Comparison of ENCODE assay signal across 20 cellular contexts in genomic region chr7:129939881-129940280, GRCh38. TPM values are rescaled to one million over a fixed set of nuclear protein-coding genes. Genes with fewer than 3 reads are reported as not detected.
DNase-seq lines count a peak whose midpoint lies in the region; ATAC-seq and TF ChIP-seq lines count a peak whose summit lies in the region.
"Had no signal": no experiment of that assay in that cellular context is flagged by ENCODE, and none has a peak within 500 bp of the region (broad histone marks: within the 10 kb centered on the region; RNA-seq: fewer than 3 reads in every experiment).

No MANE protein-coding gene starts in this region.

- POLR2A ChIA-PET in SK-N-SH (lab: Yijun Ruan, JAX): no interaction called here

- no peak for TF ChIP-seq EP300 in SK-N-SH (IDR thresholded peaks at IDR 0.05; ENCODE audit: borderline replicate concordance in 1 of 2, low read depth in 1 of 2, low read length in 1 of 2)

- H3F3A ChIP-seq in SK-N-SH (replicated peaks; ENCODE audit: insufficient read depth) (peaks cover 12% of the 10 kb centered on the region), neural progenitor cell (ENCODE audit: low read depth) (no peaks in the 10 kb centered on the region)

- no peaks in the 10 kb centered on the region for H3K27me3 Mint-ChIP-seq in neural progenitor cell (ENCODE audit: insufficient read depth, low read depth)
- no peaks in the 10 kb centered on the region for H3K27me3 Mint-ChIP-seq in activated CD4-positive, alpha-beta T cell treated with anti-CD3 and anti-CD28 coated beads, Interleukin-2, amount 10 ng/mL, durations not matched to agents 24 days and 14 days
- H3K27me3 Mint-ChIP-seq: B cell; CD4-positive, CD25-positive, alpha-beta regulatory T cell had no signal

- H3K4me1 ChIP-seq in SK-N-SH (ENCODE audit: control insufficient read depth in 1 of 2, insufficient read depth in 2 of 2, low read depth in 1 of 2, low read length in 1 of 2) (peaks cover 0 to 4% of the 10 kb centered on the region in 2 experiments; a peak in 1 of 4 replicates), left ventricle myocardium inferior (peaks cover 61% of the 10 kb centered on the region), right cardiac atrium (ENCODE audit: control insufficient read depth, insufficient read depth, low read length) (peaks cover 6% of the 10 kb centered on the region), body of pancreas (peaks cover 41% of the 10 kb centered on the region), neural progenitor cell (no peaks in the 10 kb centered on the region)
- H3K4me1 ChIP-seq: BLaER1, Caco-2 had no signal

- no peaks in the 10 kb centered on the region for H3K9me3 Mint-ChIP-seq in neural progenitor cell
- no peaks in the 10 kb centered on the region for H3K9me3 Mint-ChIP-seq in activated CD4-positive, alpha-beta T cell treated with anti-CD3 and anti-CD28 coated beads, Interleukin-2, amount 10 ng/mL, durations not matched to agents 24 days and 14 days
- H3K9me3 Mint-ChIP-seq: CD4-positive, CD25-positive, alpha-beta regulatory T cell; CD8-positive, alpha-beta T cell had no signal

- H3K27ac ChIP-seq in SK-N-SH (ENCODE audit: low read depth in 2 of 2, low read length in 1 of 2): no peak overlapping the region
- peak overlapping the region; percentile 46 for H3K27ac ChIP-seq in left ventricle myocardium inferior (replicated peaks)
- H3K27ac ChIP-seq in right cardiac atrium (ENCODE audit: low read length): no peak overlapping the region
- H3K27ac ChIP-seq in body of pancreas: no peak overlapping the region
- peak overlapping the region; percentile 1 for H3K27ac ChIP-seq in neural progenitor cell
- H3K27ac ChIP-seq: 22Rv1, BLaER1, C4-2B, GM23248 had no signal

- no peak for DNase-seq in SK-N-SH
- no peak for DNase-seq in left ventricle myocardium inferior
- no peak for DNase-seq in right cardiac atrium
- no peak for DNase-seq in body of pancreas
- DNase-seq in neural progenitor cell (ENCODE audit: low spot score): no peak
- DNase-seq in NCI-H187 (lab: John Stamatoyannopoulos, UW): no peak
- no peak for DNase-seq in activated CD4-positive, alpha-beta T cell treated with anti-CD3 and anti-CD28 coated beads, Interleukin-2, amount 10 ng/mL, durations not matched to agents 24 days and 14 days
- DNase-seq: Caco-2; CD4-positive, CD25-positive, alpha-beta regulatory T cell; CD8-positive, alpha-beta T cell; DMS153; DND-41; GM23248; H7; HCEC 1CT had no signal

- no peak for TF ChIP-seq RAD21 in SK-N-SH (IDR thresholded peaks at IDR 0.05; ENCODE audit: low read length)

- H3K27ac Mint-ChIP-seq in neural progenitor cell: no peak overlapping the region
- H3K27ac Mint-ChIP-seq in activated CD4-positive, alpha-beta T cell treated with anti-CD3 and anti-CD28 coated beads, Interleukin-2, amount 10 ng/mL, durations not matched to agents 24 days and 14 days: no peak overlapping the region
- H3K27ac Mint-ChIP-seq: B cell had no signal

- H3K9ac ChIP-seq in SK-N-SH: no peak overlapping the region
- H3K9ac ChIP-seq in neural progenitor cell: no peak overlapping the region
- H3K9ac ChIP-seq: BLaER1, GM23248 had no signal

- H2AFZ ChIP-seq in SK-N-SH (ENCODE audit: low read depth): no peak overlapping the region
- no peak overlapping the region for H2AFZ ChIP-seq in neural progenitor cell (replicated peaks)
- H2AFZ ChIP-seq: GM23248 had no signal

- H3K36me3 ChIP-seq in SK-N-SH (replicated peaks in 1 of 2; ENCODE audit: control insufficient read depth in 1 of 2, insufficient read depth in 2 of 2, low read length in 1 of 2): peaks cover 4 to 62% of the 10 kb centered on the region in 2 experiments
- H3K36me3 ChIP-seq in left ventricle myocardium inferior: peaks cover 25% of the 10 kb centered on the region
- peaks cover 0 to 2% of the 10 kb centered on the region in 2 donors for H3K36me3 ChIP-seq in body of pancreas (replicated peaks in 1 of 2; ENCODE audit: insufficient read depth in 1 of 2, low read depth in 2 of 2)
- H3K36me3 ChIP-seq in neural progenitor cell: peaks cover 12% of the 10 kb centered on the region

- no peak for ATAC-seq in SK-N-SH treated with all-trans-retinoic acid at 6 μM for 48 hours
- ATAC-seq in right cardiac atrium: no peak
- peak; percentile 22 for ATAC-seq in body of pancreas
- ATAC-seq: CD8-positive, alpha-beta T cell had no signal

- no peak overlapping the region for H3K4me3 Mint-ChIP-seq in neural progenitor cell
- H3K4me3 Mint-ChIP-seq in activated CD4-positive, alpha-beta T cell treated with anti-CD3 and anti-CD28 coated beads, Interleukin-2, amount 10 ng/mL, durations not matched to agents 24 days and 14 days: no peak overlapping the region
- H3K4me3 Mint-ChIP-seq: B cell; CD4-positive, CD25-positive, alpha-beta regulatory T cell; CD8-positive, alpha-beta T cell had no signal

- intact Hi-C loops in left ventricle myocardium inferior (cut with micrococcal nuclease): no loop called here
- intact Hi-C loops in right cardiac atrium (cut with DNase I): no loop called here
- intact Hi-C loops in body of pancreas (cut with DNase I): no loop called here
- intact Hi-C loops in activated CD4-positive, alpha-beta T cell treated with anti-CD3 and anti-CD28 coated beads, Interleukin-2, amount 10 ng/mL, durations not matched to agents 24 days and 14 days (cut with micrococcal nuclease): loop anchor here (10.0 kb wide), 2 partner anchors 245 to 405 kb away; no protein-coding TSS in a partner anchor

- WGBS in SK-N-SH (ENCODE audit: low lambda C conversion rate): 94% methylated on average over 4 of the region's 4 CpGs
- 86% methylated on average over 4 of the region's 4 CpGs for WGBS in right cardiac atrium
- WGBS in body of pancreas, 2 donors: 79 to 82% methylated on average over 4 of the region's 4 CpGs

- H3K79me2 ChIP-seq in SK-N-SH (ENCODE audit: insufficient read depth) (peaks cover 100% of the 10 kb centered on the region), neural progenitor cell (ENCODE audit: low read depth) (peaks cover 100% of the 10 kb centered on the region)

- H3K4me1 Mint-ChIP-seq in neural progenitor cell: no peaks in the 10 kb centered on the region
- peaks cover 3% of the 10 kb centered on the region for H3K4me1 Mint-ChIP-seq in activated CD4-positive, alpha-beta T cell treated with anti-CD3 and anti-CD28 coated beads, Interleukin-2, amount 10 ng/mL, durations not matched to agents 24 days and 14 days

- H3K9me3 ChIP-seq in SK-N-SH: no peaks in the 10 kb centered on the region
- no peaks in the 10 kb centered on the region for H3K9me3 ChIP-seq in left ventricle myocardium inferior (replicated peaks)
- H3K9me3 ChIP-seq in right cardiac atrium (ENCODE audit: control insufficient read depth, low read length): no peaks in the 10 kb centered on the region
- no peaks in the 10 kb centered on the region for H3K9me3 ChIP-seq in body of pancreas
- no peaks in the 10 kb centered on the region for H3K9me3 ChIP-seq in neural progenitor cell (ENCODE audit: low read depth)

- H3K27me3 ChIP-seq in SK-N-SH (ENCODE audit: insufficient read depth) (no peaks in the 10 kb centered on the region), left ventricle myocardium inferior (ENCODE audit: low read depth) (no peaks in the 10 kb centered on the region), right cardiac atrium (ENCODE audit: control insufficient read depth, insufficient read depth) (no peaks in the 10 kb centered on the region), body of pancreas (no peaks in the 10 kb centered on the region), neural progenitor cell (no peaks in the 10 kb centered on the region)
- H3K27me3 ChIP-seq: BLaER1 had no signal

- H3K9me2 ChIP-seq in SK-N-SH: no peaks in the 10 kb centered on the region

- no peak for TF ChIP-seq POLR2A in body of pancreas (IDR thresholded peaks at IDR 0.05)

- CTCF ChIA-PET in SK-N-SH (lab: Yijun Ruan, JAX): interaction anchor here (1.3 kb wide), 1 partner anchor 12 kb away, joined by 4 read pairs; no protein-coding TSS in a partner anchor

- H3K4me3 ChIP-seq in SK-N-SH (ENCODE audit: low read depth in 2 of 2, low read length in 1 of 2) (no peak overlapping the region), left ventricle myocardium inferior (no peak overlapping the region), right cardiac atrium (ENCODE audit: low read length) (no peak overlapping the region), body of pancreas (no peak overlapping the region), neural progenitor cell (no peak overlapping the region)
- H3K4me3 ChIP-seq: BLaER1, GM23248 had no signal

- H4K20me1 ChIP-seq in SK-N-SH (ENCODE audit: insufficient read depth) (peaks cover 97% of the 10 kb centered on the region), neural progenitor cell (ENCODE audit: low read depth) (peaks cover 81% of the 10 kb centered on the region)

- H3K36me3 Mint-ChIP-seq in neural progenitor cell: peaks cover 18% of the 10 kb centered on the region
- peaks cover 7% of the 10 kb centered on the region for H3K36me3 Mint-ChIP-seq in activated CD4-positive, alpha-beta T cell treated with anti-CD3 and anti-CD28 coated beads, Interleukin-2, amount 10 ng/mL, durations not matched to agents 24 days and 14 days (ENCODE audit: low read depth)

- H3K4me2 ChIP-seq in SK-N-SH (no peak overlapping the region), neural progenitor cell (no peak overlapping the region)
- H3K4me2 ChIP-seq: BLaER1 had no signal

- TF ChIP-seq CTCF in SK-N-SH (IDR thresholded peaks at IDR 0.05): no peak
- TF ChIP-seq CTCF in left ventricle myocardium inferior (IDR thresholded peaks at IDR 0.05; ENCODE audit: borderline replicate concordance): no peak
- TF ChIP-seq CTCF in body of pancreas (IDR thresholded peaks at IDR 0.05): no peak
- no peak for TF ChIP-seq CTCF in neural progenitor cell (IDR thresholded peaks at IDR 0.05)

TF ChIP-seq in SK-N-SH, 30 proteins besides CTCF, POLR2A, EP300 and RAD21:
- TF ChIP-seq TCF12 (IDR thresholded peaks at IDR 0.05): 0 out of 2 replicates have a peak, but pooled peaks have one; percentile 9
- TF ChIP-seq SIN3A (IDR thresholded peaks at IDR 0.05; ENCODE audit: borderline replicate concordance, low read depth, low read length): no peak
TF ChIP-seq in SK-N-SH: peak in this region for 1.

TF ChIP-seq in SK-N-SH treated with all-trans-retinoic acid at 6 μM for 48 hours, 23 proteins besides CTCF, POLR2A, EP300 and RAD21 (continues in another document):
- TF ChIP-seq ISL1 (CRISPR knock-in tag; IDR thresholded peaks at IDR 0.05): no peak

RNA-seq across cellular contexts. Expression of gene UBE2H, which starts 12.9 kb away (rescaled TPM):
- 129 and 162 TPM in 2 replicates for polyA plus RNA-seq in SK-N-SH (2012; rRNA removed)
- polyA plus RNA-seq in SK-N-SH (2012; cell fraction: cytosol; rRNA removed): 170 and 186 TPM in 2 replicates
- polyA plus RNA-seq in SK-N-SH (2012; cell fraction: nucleus; rRNA removed): 118 and 177 TPM in 2 replicates
- total RNA-seq in left ventricle myocardium inferior: 112 TPM
- 10 to 100 TPM; 59.9 to 79.0 (median 72.0) TPM for total RNA-seq in right cardiac atrium
- 38.2 TPM for polyA plus RNA-seq in right cardiac atrium
- 10 to 100 TPM; 92.6 to 93.4 TPM for total RNA-seq in body of pancreas
- 84.1 and 114 TPM in 2 replicates for total RNA-seq in neural progenitor cell (ENCODE audit: low replicate concordance)
- total RNA-seq in activated CD4-positive, alpha-beta T cell treated with anti-CD3 and anti-CD28 coated beads, Interleukin-2, amount 10 ng/mL, durations not matched to agents 24 days and 14 days: 21.7 and 24.2 TPM in 2 replicates

Comparison
In these comparisons a context has a peak if more than half of its experiments do, and no peak if none do; other contexts are left out.
1. H3K27ac ChIP-seq: peak in left ventricle myocardium inferior (single experiment) and neural progenitor cell (single experiment); none in SK-N-SH (0 of 2), right cardiac atrium (single experiment) and body of pancreas (0 of 4).